16 cellular contexts compared by ENCODE assay signal in the genomic region with DNA sequence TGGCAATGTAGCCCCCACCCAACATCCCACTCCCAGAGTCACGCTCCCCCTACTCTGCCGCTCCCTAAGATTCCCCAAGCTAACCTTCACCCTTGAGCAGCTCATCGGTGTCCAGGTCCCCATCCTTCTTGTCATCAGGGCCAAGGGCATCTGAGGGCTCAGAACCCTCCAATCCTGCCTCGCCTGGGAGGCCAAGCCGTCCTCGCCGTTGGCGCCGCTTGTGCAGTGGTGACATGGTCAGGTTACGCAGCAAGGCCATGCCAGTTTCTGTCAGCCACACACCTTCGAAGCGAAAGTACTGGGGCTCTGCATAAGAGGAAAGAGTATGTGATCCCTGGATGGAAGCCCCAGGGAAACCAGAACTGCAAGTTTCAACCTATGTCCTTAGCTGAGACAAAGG. TPM values are rescaled to one million over a fixed set of nuclear protein-coding genes. Genes with fewer than 3 reads are reported as not detected.
DNase-seq lines count a peak whose midpoint lies in the region; ATAC-seq and TF ChIP-seq lines count a peak whose summit lies in the region.
"Had no signal": no experiment of that assay in that cellular context is flagged by ENCODE, and none has a peak within 500 bp of the region (broad histone marks: within the 10 kb centered on the region; RNA-seq: fewer than 3 reads in every experiment).

No MANE protein-coding gene starts in this region.

- TF ChIP-seq CTCF in natural killer cell (IDR thresholded peaks at IDR 0.05) (no peak), endothelial cell (IDR thresholded peaks at IDR 0.05; ENCODE audit: unreplicated experiment) (no peak)

- H3K4me1 Mint-ChIP-seq in natural killer cell (peaks cover 6 to 16% of the 10 kb centered on the region in 2 donors), endothelial cell (ENCODE audit: unreplicated experiment) (no peaks in the 10 kb centered on the region)
- H3K4me1 Mint-ChIP-seq in natural killer cell treated with Interleukin-12 subunit alpha and Interleukin-12 subunit beta and Interleukin-15 and Interleukin-18, amount 100 ng/mL, for 72 hours (ENCODE audit: low read depth in 2 of 2) = peaks cover 0 to 7% of the 10 kb centered on the region in 2 donors

- DNase-seq in natural killer cell = no peak
- no peak for DNase-seq in natural killer cell treated with Interleukin-12 subunit alpha and Interleukin-12 subunit beta and Interleukin-15 and Interleukin-18, amount 100 ng/mL, for 72 hours (ENCODE audit: low spot score)
- no peak for DNase-seq in endothelial cell (ENCODE audit: low spot score)
- DNase-seq in NCI-H2029 (lab: John Stamatoyannopoulos, UW) = no peak
- DNase-seq: COR-L47, DMS153, EL, GM23248, MV-4-11, NCI-H1417 treated with DMSO at 0.1 percent for 48 hours, NCI-H2029 treated with DMSO at 0.1 percent for 48 hours, NCI-H510A treated with DMSO at 0.1 percent for 48 hours, SHP77 had no signal

- peaks cover 21% of the 10 kb centered on the region for H3K36me3 Mint-ChIP-seq in natural killer cell
- H3K36me3 Mint-ChIP-seq in natural killer cell treated with Interleukin-12 subunit alpha and Interleukin-12 subunit beta and Interleukin-15 and Interleukin-18, amount 100 ng/mL, for 72 hours = peaks cover 17% of the 10 kb centered on the region
- peaks cover 62% of the 10 kb centered on the region for H3K36me3 Mint-ChIP-seq in endothelial cell (ENCODE audit: low read depth, unreplicated experiment)

- H3K9me3 Mint-ChIP-seq in natural killer cell = no peaks in the 10 kb centered on the region
- no peaks in the 10 kb centered on the region for H3K9me3 Mint-ChIP-seq in natural killer cell treated with Interleukin-12 subunit alpha and Interleukin-12 subunit beta and Interleukin-15 and Interleukin-18, amount 100 ng/mL, for 72 hours
- no peaks in the 10 kb centered on the region for H3K9me3 Mint-ChIP-seq in endothelial cell (ENCODE audit: unreplicated experiment)

- H3K27ac Mint-ChIP-seq in natural killer cell (peak overlapping the region; percentile 50 to 82), endothelial cell (ENCODE audit: unreplicated experiment) (no peak overlapping the region)
- peak overlapping the region in 1 of 2 donors; percentile 12 for H3K27ac Mint-ChIP-seq in natural killer cell treated with Interleukin-12 subunit alpha and Interleukin-12 subunit beta and Interleukin-15 and Interleukin-18, amount 100 ng/mL, for 72 hours

- intact Hi-C loops in natural killer cell (cut with micrococcal nuclease) = loop anchor here (5.0 kb wide), 1 partner anchor 47 kb away; a partner anchor contains a TSS

- no peaks in the 10 kb centered on the region for H3K27me3 Mint-ChIP-seq in natural killer cell (ENCODE audit: low read depth in 2 of 2)
- H3K27me3 Mint-ChIP-seq in natural killer cell treated with Interleukin-12 subunit alpha and Interleukin-12 subunit beta and Interleukin-15 and Interleukin-18, amount 100 ng/mL, for 72 hours = no peaks in the 10 kb centered on the region
- H3K27me3 Mint-ChIP-seq in endothelial cell (ENCODE audit: unreplicated experiment) = peaks cover 12% of the 10 kb centered on the region

- ATAC-seq in natural killer cell = no peak
- no peak for ATAC-seq in natural killer cell treated with Interleukin-12 subunit alpha and Interleukin-12 subunit beta and Interleukin-15 and Interleukin-18, amount 100 ng/mL, for 72 hours
- ATAC-seq in HG03175 (IDR thresholded peaks at IDR 0.05; ENCODE audit: unreplicated experiment) = no peak
- ATAC-seq: Panc1 had no signal

- H3K4me3 Mint-ChIP-seq in natural killer cell = no peak overlapping the region
- no peak overlapping the region for H3K4me3 Mint-ChIP-seq in natural killer cell treated with Interleukin-12 subunit alpha and Interleukin-12 subunit beta and Interleukin-15 and Interleukin-18, amount 100 ng/mL, for 72 hours
- peak overlapping the region; percentile 69 for H3K4me3 Mint-ChIP-seq in endothelial cell (ENCODE audit: unreplicated experiment)

RNA-seq across cellular contexts. Expression of a gene that starts 15.9 kb away (rescaled TPM):
- total RNA-seq in natural killer cell = 100 to 1,000 TPM; 164 to 186 (median 182) TPM
- total RNA-seq in natural killer cell treated with Interleukin-12 subunit alpha and Interleukin-12 subunit beta and Interleukin-15 and Interleukin-18, amount 100 ng/mL, for 72 hours = 100 to 1,000 TPM; 120 to 199 TPM
- 135 TPM for total RNA-seq in endothelial cell (ENCODE audit: unreplicated experiment)

RNA-seq across cellular contexts. Expression of a gene that starts 25.1 kb away (rescaled TPM):
- total RNA-seq in natural killer cell = 10 to 100 TPM in 2 of 3 donors, 1 to 10 TPM in 1; 6.3 to 11.6 (median 11.1) TPM
- 10 to 100 TPM; 21.9 to 28.9 TPM for total RNA-seq in natural killer cell treated with Interleukin-12 subunit alpha and Interleukin-12 subunit beta and Interleukin-15 and Interleukin-18, amount 100 ng/mL, for 72 hours
- 3.2 TPM for total RNA-seq in endothelial cell (ENCODE audit: unreplicated experiment)

RNA-seq across cellular contexts. Expression of a gene that starts 26.1 kb away (rescaled TPM):
- total RNA-seq in natural killer cell = 100 to 1,000 TPM in 1 of 3 donors, 10 to 100 TPM in 2; 76.4 to 100 (median 81.1) TPM
- 10 to 100 TPM; 63.4 to 70.3 TPM for total RNA-seq in natural killer cell treated with Interleukin-12 subunit alpha and Interleukin-12 subunit beta and Interleukin-15 and Interleukin-18, amount 100 ng/mL, for 72 hours
- 24.0 TPM for total RNA-seq in endothelial cell (ENCODE audit: unreplicated experiment)

RNA-seq across cellular contexts. Expression of a gene that starts 45.5 kb away (rescaled TPM):
- total RNA-seq in natural killer cell (1 to 10 TPM; 1.1 to 3.4 (median 1.4) TPM), endothelial cell (ENCODE audit: unreplicated experiment) (0.10 TPM)
- 1 to 10 TPM in 1 of 2 donors, under 1 TPM in 1; 0.48 to 1.1 TPM for total RNA-seq in natural killer cell treated with Interleukin-12 subunit alpha and Interleukin-12 subunit beta and Interleukin-15 and Interleukin-18, amount 100 ng/mL, for 72 hours
- total RNA-seq: GM23248 had no signal

RNA-seq across cellular contexts. Expression of a gene that starts 49.9 kb away (rescaled TPM):
- total RNA-seq in natural killer cell (under 1 TPM; 0.39 to 0.80 (median 0.45) TPM), endothelial cell (ENCODE audit: unreplicated experiment) (0.46 TPM)
- total RNA-seq in natural killer cell treated with Interleukin-12 subunit alpha and Interleukin-12 subunit beta and Interleukin-15 and Interleukin-18, amount 100 ng/mL, for 72 hours = under 1 TPM; 0.24 to 0.31 TPM
- total RNA-seq: GM23248, HT1080 had no signal
